1 cellular context compared by ENCODE assay signal in the genomic region with DNA sequence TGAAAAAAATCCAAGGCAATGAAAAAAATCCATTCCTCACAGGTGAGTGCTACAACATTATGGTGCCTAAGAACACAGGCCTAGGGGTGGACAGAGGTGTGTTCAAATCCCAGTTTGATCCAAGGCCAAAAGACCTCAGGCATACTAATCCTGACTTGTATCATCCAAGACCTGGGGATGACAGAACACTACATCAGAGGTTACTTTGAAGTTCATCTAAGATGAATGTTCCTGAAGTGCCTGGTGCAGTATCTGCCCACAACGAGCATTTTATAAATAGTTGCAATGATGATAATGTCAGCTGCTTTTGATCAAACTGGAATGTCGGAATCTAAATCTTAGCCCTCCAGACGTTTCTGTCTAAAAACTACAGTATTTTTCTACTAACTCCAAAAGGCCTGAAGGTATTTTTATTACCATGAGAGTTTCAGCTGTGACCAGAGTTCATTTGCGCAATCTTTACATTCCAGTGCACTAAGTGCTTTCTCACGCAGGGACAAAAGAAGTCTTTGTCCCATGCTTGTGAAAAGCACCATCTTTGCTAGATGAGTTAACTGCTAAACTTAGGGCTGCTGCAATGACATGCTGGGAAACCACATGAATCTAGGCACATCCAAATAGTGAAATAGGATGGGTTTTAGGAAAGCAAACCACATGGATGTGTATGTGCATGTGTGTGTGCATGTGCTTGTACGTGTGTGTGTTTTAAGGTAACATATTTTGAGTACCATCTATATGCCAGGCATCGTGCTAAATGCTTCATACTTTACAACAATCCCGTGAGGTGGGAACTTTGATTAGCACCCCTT.
TF ChIP-seq lines count a peak whose summit lies in the region.

No MANE protein-coding gene starts in this region.

TF ChIP-seq in K562, 482 proteins besides CTCF, POLR2A, EP300 and RAD21 (continued from another document):
- TF ChIP-seq, protein P1, sequence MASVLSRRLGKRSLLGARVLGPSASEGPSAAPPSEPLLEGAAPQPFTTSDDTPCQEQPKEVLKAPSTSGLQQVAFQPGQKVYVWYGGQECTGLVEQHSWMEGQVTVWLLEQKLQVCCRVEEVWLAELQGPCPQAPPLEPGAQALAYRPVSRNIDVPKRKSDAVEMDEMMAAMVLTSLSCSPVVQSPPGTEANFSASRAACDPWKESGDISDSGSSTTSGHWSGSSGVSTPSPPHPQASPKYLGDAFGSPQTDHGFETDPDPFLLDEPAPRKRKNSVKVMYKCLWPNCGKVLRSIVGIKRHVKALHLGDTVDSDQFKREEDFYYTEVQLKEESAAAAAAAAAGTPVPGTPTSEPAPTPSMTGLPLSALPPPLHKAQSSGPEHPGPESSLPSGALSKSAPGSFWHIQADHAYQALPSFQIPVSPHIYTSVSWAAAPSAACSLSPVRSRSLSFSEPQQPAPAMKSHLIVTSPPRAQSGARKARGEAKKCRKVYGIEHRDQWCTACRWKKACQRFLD (CRISPR knock-in tag; IDR thresholded peaks at IDR 0.05), result no peak
- TF ChIP-seq ZNF3 (CRISPR knock-in tag; IDR thresholded peaks at IDR 0.05), result no peak
